Comparison of ENCODE assay signal across 8 cellular contexts in the genomic region with DNA sequence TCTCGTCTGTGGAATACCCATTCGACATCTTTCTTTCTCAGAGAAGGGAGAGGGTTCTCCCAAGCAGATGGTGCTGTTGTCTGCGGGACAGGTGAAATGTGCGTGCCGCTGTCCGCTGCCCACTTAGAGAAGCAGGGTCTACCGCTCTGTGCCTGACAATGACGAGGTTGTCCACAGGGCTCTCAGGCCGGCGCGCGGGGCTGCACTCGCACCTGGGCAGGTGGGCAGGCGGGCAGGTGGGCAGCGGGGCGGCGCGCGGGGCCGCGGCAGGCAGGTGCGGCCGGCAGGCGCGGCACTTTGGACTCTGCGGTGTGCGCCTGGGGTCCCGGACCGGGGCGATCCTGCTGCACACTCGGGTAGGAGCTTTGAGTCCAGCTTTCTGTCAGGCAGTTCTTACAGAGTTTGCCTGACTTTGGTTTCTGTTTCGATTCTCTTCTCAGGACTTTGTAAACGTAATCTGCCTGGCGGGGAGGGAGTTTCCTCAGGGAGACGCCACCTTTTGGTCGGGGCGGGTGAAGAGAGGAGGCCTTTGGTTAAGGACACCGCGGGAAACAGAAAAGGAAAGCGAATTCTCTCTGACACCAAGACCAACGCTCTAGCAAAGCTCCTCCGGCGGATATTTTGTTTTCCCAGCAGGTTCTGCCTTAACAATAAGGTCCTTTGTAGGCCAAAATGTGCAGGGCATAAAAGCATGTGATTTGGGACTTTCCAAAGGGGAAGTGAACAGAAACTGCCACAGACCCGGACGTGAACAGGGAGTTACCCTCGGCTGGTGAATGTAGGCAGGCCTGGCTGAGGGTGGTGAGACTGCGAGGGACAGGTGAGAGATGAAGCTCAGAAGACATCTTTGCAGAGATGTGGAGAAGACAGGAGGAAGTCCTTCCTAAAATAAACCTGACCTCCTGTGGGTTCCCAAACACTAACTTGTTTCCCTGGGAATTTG. TPM values are rescaled to one million over a fixed set of nuclear protein-coding genes. Genes with fewer than 3 reads are reported as not detected.
DNase-seq lines count a peak whose midpoint lies in the region; ATAC-seq and FAIRE-seq lines count a peak whose summit lies in the region.

Gene IFIH1 (minus strand): TSS at position 405 of the 943 bp plus-strand sequence. CDS start 377 bp downstream, at position 28.

- no peaks in the 10 kb centered on the region for H3K27me3 Mint-ChIP-seq in activated T-helper 1 cell treated with anti-CD3 and anti-CD28 coated beads, Interleukin-12 subunit alpha, Interleukin-12 subunit beta, Interleukin-2, Interleukin-4 antibody, amounts not matched to agents 30 ng/mL and 10 ng/mL and 1 ng/mL, durations not matched to agents 14 hours and 24 hours and 36 hours (ENCODE audit: insufficient read depth)
- H3K27me3 Mint-ChIP-seq in naive B cell: no peaks in the 10 kb centered on the region
- no peaks in the 10 kb centered on the region for H3K27me3 Mint-ChIP-seq in stimulated activated naive B cell treated with anti-CD40 and anti-IgM and Interleukin-4, amounts not matched to agents 10 μg/mL and 1 μg/mL and 100 μg/mL, for 72 hours

- FAIRE-seq in HTR-8/SVneo (lab: Jason Lieb, UNC): peak; percentile 42

- intact Hi-C loops in activated T-helper 1 cell treated with anti-CD3 and anti-CD28 coated beads, Interleukin-12 subunit alpha, Interleukin-12 subunit beta, Interleukin-2, Interleukin-4 antibody, amounts not matched to agents 30 ng/mL and 10 ng/mL and 1 ng/mL, durations not matched to agents 14 hours and 24 hours and 36 hours (cut with micrococcal nuclease): loop anchor here (1.0 to 5.0 kb wide), 6 partner anchors 26 to 1076 kb away; partner anchors contain the start of genes GCA and PSMD14

- peak within 1 kb of the TSS; percentile 100 for H3K27ac Mint-ChIP-seq in activated T-helper 1 cell treated with anti-CD3 and anti-CD28 coated beads, Interleukin-12 subunit alpha, Interleukin-12 subunit beta, Interleukin-2, Interleukin-4 antibody, amounts not matched to agents 30 ng/mL and 10 ng/mL and 1 ng/mL, durations not matched to agents 14 hours and 24 hours and 36 hours
- peak within 1 kb of the TSS; percentile 99 to 100 (median 100) for H3K27ac Mint-ChIP-seq in naive B cell
- H3K27ac Mint-ChIP-seq in stimulated activated naive B cell treated with anti-CD40 and anti-IgM and Interleukin-4, amounts not matched to agents 10 μg/mL and 1 μg/mL and 100 μg/mL, for 72 hours: peak within 1 kb of the TSS; percentile 99

- peaks cover 23% of the 10 kb centered on the region for H3K36me3 Mint-ChIP-seq in activated T-helper 1 cell treated with anti-CD3 and anti-CD28 coated beads, Interleukin-12 subunit alpha, Interleukin-12 subunit beta, Interleukin-2, Interleukin-4 antibody, amounts not matched to agents 30 ng/mL and 10 ng/mL and 1 ng/mL, durations not matched to agents 14 hours and 24 hours and 36 hours (ENCODE audit: low read depth)
- peaks cover 0 to 9% of the 10 kb centered on the region in 2 donors for H3K36me3 Mint-ChIP-seq in naive B cell
- peaks cover 9 to 16% of the 10 kb centered on the region in 2 donors for H3K36me3 Mint-ChIP-seq in stimulated activated naive B cell treated with anti-CD40 and anti-IgM and Interleukin-4, amounts not matched to agents 10 μg/mL and 1 μg/mL and 100 μg/mL, for 72 hours

- peaks cover 65% of the 10 kb centered on the region for H3K4me1 Mint-ChIP-seq in activated T-helper 1 cell treated with anti-CD3 and anti-CD28 coated beads, Interleukin-12 subunit alpha, Interleukin-12 subunit beta, Interleukin-2, Interleukin-4 antibody, amounts not matched to agents 30 ng/mL and 10 ng/mL and 1 ng/mL, durations not matched to agents 14 hours and 24 hours and 36 hours (ENCODE audit: low read depth)
- H3K4me1 Mint-ChIP-seq in naive B cell: peaks cover 43 to 64% (median 63%) of the 10 kb centered on the region in 3 donors
- peaks cover 30 to 59% of the 10 kb centered on the region in 2 donors for H3K4me1 Mint-ChIP-seq in stimulated activated naive B cell treated with anti-CD40 and anti-IgM and Interleukin-4, amounts not matched to agents 10 μg/mL and 1 μg/mL and 100 μg/mL, for 72 hours

- H3K4me3 Mint-ChIP-seq in activated T-helper 1 cell treated with anti-CD3 and anti-CD28 coated beads, Interleukin-12 subunit alpha, Interleukin-12 subunit beta, Interleukin-2, Interleukin-4 antibody, amounts not matched to agents 30 ng/mL and 10 ng/mL and 1 ng/mL, durations not matched to agents 14 hours and 24 hours and 36 hours: peak within 1 kb of the TSS; percentile 93
- H3K4me3 Mint-ChIP-seq in naive B cell: peak within 1 kb of the TSS; percentile 90 to 100 (median 98)
- peak within 1 kb of the TSS; percentile 93 to 96 for H3K4me3 Mint-ChIP-seq in stimulated activated naive B cell treated with anti-CD40 and anti-IgM and Interleukin-4, amounts not matched to agents 10 μg/mL and 1 μg/mL and 100 μg/mL, for 72 hours

- ATAC-seq in GM21381 (IDR thresholded peaks at IDR 0.05; ENCODE audit: unreplicated experiment): peak; percentile 79
- ATAC-seq in naive B cell (ENCODE audit: low read depth in 2 of 2): peak; percentile 92 to 94
- ATAC-seq in stimulated activated naive B cell treated with anti-CD40 and anti-IgM and Interleukin-4, amounts not matched to agents 10 μg/mL and 1 μg/mL and 100 μg/mL, for 72 hours (replicated peaks): peak; percentile 94 to 95

- DNase-seq in DMS 273 treated with DMSO at 0.1 percent for 48 hours (lab: John Stamatoyannopoulos, UW) (peak; percentile 73), HTR-8/SVneo (ENCODE audit: insufficient read length, low spot score) (peak; percentile 80), RPMI8226 (peak; percentile 93), fibroblast of gingiva (ENCODE audit: low read depth) (peak; percentile 79), naive B cell (peak; percentile 93)
- peak; percentile 79 for DNase-seq in activated T-helper 1 cell treated with anti-CD3 and anti-CD28 coated beads, Interleukin-12 subunit alpha, Interleukin-12 subunit beta, Interleukin-2, Interleukin-4 antibody, amounts not matched to agents 30 ng/mL and 10 ng/mL and 1 ng/mL, durations not matched to agents 14 hours and 24 hours and 36 hours (ENCODE audit: low spot score)
- DNase-seq in stimulated activated naive B cell treated with anti-CD40 and anti-IgM and Interleukin-4, amounts not matched to agents 10 μg/mL and 1 μg/mL and 100 μg/mL, for 72 hours: peak; percentile 88

- H3K9me3 Mint-ChIP-seq in activated T-helper 1 cell treated with anti-CD3 and anti-CD28 coated beads, Interleukin-12 subunit alpha, Interleukin-12 subunit beta, Interleukin-2, Interleukin-4 antibody, amounts not matched to agents 30 ng/mL and 10 ng/mL and 1 ng/mL, durations not matched to agents 14 hours and 24 hours and 36 hours: no peaks in the 10 kb centered on the region
- no peaks in the 10 kb centered on the region for H3K9me3 Mint-ChIP-seq in naive B cell
- no peaks in the 10 kb centered on the region for H3K9me3 Mint-ChIP-seq in stimulated activated naive B cell treated with anti-CD40 and anti-IgM and Interleukin-4, amounts not matched to agents 10 μg/mL and 1 μg/mL and 100 μg/mL, for 72 hours

RNA-seq across cellular contexts. Expression of gene IFIH1, which starts in this region (rescaled TPM):
- 27.9 TPM in 2 replicates for total RNA-seq in activated T-helper 1 cell treated with anti-CD3 and anti-CD28 coated beads, Interleukin-12 subunit alpha, Interleukin-12 subunit beta, Interleukin-2, Interleukin-4 antibody, amounts not matched to agents 30 ng/mL and 10 ng/mL and 1 ng/mL, durations not matched to agents 14 hours and 24 hours and 36 hours
- polyA plus RNA-seq in naive B cell (ENCODE audit: low read depth in 6 of 6): 10 to 100 TPM; 12.3 to 47.9 (median 41.2) TPM

Comparison
In these comparisons a context has a peak if more than half of its experiments do, and no peak if none do; other contexts are left out.
1. Peak in every context shown above with its lines: DNase-seq and ATAC-seq.